Comparison of ENCODE assay signal across 13 cellular contexts in the genomic region with DNA sequence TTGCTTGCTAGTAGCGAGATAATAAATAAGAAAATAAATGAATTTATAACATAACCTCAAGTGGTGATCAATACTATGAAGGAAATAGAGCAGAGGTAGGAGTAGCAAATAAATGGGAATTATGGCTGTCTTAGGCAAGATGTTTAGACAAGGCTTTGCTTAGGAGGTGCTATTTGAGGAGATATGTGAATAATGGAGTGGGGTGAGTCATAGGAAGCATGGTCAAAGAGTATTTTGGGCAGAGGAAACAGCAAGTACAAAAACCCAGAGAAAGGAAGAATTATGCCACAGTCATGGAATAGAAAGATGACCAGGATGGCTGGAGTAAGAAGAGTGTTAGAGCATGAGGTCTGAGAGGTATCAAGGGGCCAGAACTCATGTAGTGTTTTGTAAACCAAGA. TPM values are rescaled to one million over a fixed set of nuclear protein-coding genes. Genes with fewer than 3 reads are reported as not detected.
DNase-seq lines count a peak whose midpoint lies in the region; ATAC-seq, FAIRE-seq and TF ChIP-seq lines count a peak whose summit lies in the region.
"Had no signal": no experiment of that assay in that cellular context is flagged by ENCODE, and none has a peak within 500 bp of the region (broad histone marks: within the 10 kb centered on the region; RNA-seq: fewer than 3 reads in every experiment).

No MANE protein-coding gene starts in this region.

- H2AFZ ChIP-seq in HepG2 (ENCODE audit: low read length) (no peak overlapping the region), H9 (ENCODE audit: low read length) (no peak overlapping the region)
- H2AFZ ChIP-seq: GM23338 had no signal

- H3K4me2 ChIP-seq in HepG2 (ENCODE audit: low read depth, low read length) (no peak overlapping the region), H9 (ENCODE audit: insufficient read depth, insufficient read length, low read length) (no peak overlapping the region)
- H3K4me2 ChIP-seq: GM23338 had no signal

- no peaks in the 10 kb centered on the region for H3K79me1 ChIP-seq in H9 (ENCODE audit: insufficient read depth, low read depth, low read length, poor library complexity, severe bottlenecking)

- H3K4ac ChIP-seq in H9 (ENCODE audit: low read depth, low read length) = no peak overlapping the region

- BruUV-seq in HepG2 (replicated peaks; lab: Mats Ljungman, UMichigan) = no TSS peak

- no peak overlapping the region for H3K27ac Mint-ChIP-seq in H9
- H3K27ac Mint-ChIP-seq: GM23338, T-cell had no signal

- H3K56ac ChIP-seq in H9 (ENCODE audit: insufficient read length, low read depth, low read length) = no peak overlapping the region

- H3K4me3 Mint-ChIP-seq in H9 = no peak overlapping the region
- H3K4me3 Mint-ChIP-seq: GM23338, T-cell had no signal

- no peaks in the 10 kb centered on the region for H3K23me2 ChIP-seq in H9 (ENCODE audit: insufficient read length, low read depth, low read length, poor library complexity, severe bottlenecking)

- no peak overlapping the region for H2BK15ac ChIP-seq in H9 (ENCODE audit: low read depth, low read length)

- no peak overlapping the region for H3K14ac ChIP-seq in H9 (ENCODE audit: insufficient read depth, low read length)

- WGBS in HepG2 (ENCODE audit: low lambda C conversion rate) = 98% methylated on average over 1 of the region's 1 CpG
- WGBS in H9 (ENCODE audit: extremely low coverage, insufficient read length, low lambda C conversion rate) = no CpG with 5 or more reads among the region's 1 CpG

- no peaks in the 10 kb centered on the region for H4K20me1 ChIP-seq in HepG2 (ENCODE audit: insufficient read depth, low read length)
- H4K20me1 ChIP-seq in H9 (ENCODE audit: control insufficient read depth, insufficient read depth, insufficient read length) = no peaks in the 10 kb centered on the region

- TF ChIP-seq POLR2A in NB4 (IDR thresholded peaks at IDR 0.05; ENCODE audit: extremely low read depth, insufficient read length) (no peak), HepG2 (IDR thresholded peaks at IDR 0.05; ENCODE audit: insufficient read depth in 1 of 2, low read depth in 2 of 2, low read length in 2 of 2) (no peak)

- no peak overlapping the region for H3K9ac ChIP-seq in HepG2 (ENCODE audit: insufficient read depth, low read depth, low read length)
- no peak overlapping the region for H3K9ac ChIP-seq in H9 (ENCODE audit: extremely low read depth, insufficient read length, low read length)

- no peak overlapping the region for H2AK5ac ChIP-seq in H9 (ENCODE audit: insufficient read length, low read length)

- H3K18ac ChIP-seq in H9 (ENCODE audit: insufficient read length, low read depth, low read length) = no peak overlapping the region

- H3K9me3 ChIP-seq in HepG2 (ENCODE audit: low read length) (peaks cover 13% of the 10 kb centered on the region), H9 (ENCODE audit: control insufficient read depth, low read depth, low read length) (no peaks in the 10 kb centered on the region)

- no peak overlapping the region for H4K91ac ChIP-seq in H9 (ENCODE audit: insufficient read length, low read depth, low read length)

- TF ChIP-seq EP300 in HepG2 (IDR thresholded peaks at IDR 0.05; ENCODE audit: low read depth in 2 of 2, low read length in 2 of 2) (no peak), HepG2 (CRISPR knock-in tag; IDR thresholded peaks at IDR 0.05; ENCODE audit: borderline replicate concordance) (no peak)

- no peak overlapping the region for H3K27ac ChIP-seq in HepG2 (ENCODE audit: extremely low read length, insufficient read depth, low read length)
- no peak overlapping the region for H3K27ac ChIP-seq in H9 (ENCODE audit: insufficient read length, low read depth, low read length)
- H3K27ac ChIP-seq: cardiac muscle cell had no signal

- CTCF ChIA-PET in HepG2 (lab: Yijun Ruan, JAX; ENCODE audit: low intra/inter-chr PET ratio, low total read pairs) = no interaction called here

- H4K8ac ChIP-seq in H9 (replicated peaks; ENCODE audit: insufficient read length, low read depth, low read length) = no peak overlapping the region

- no peak overlapping the region for H4K5ac ChIP-seq in H9 (ENCODE audit: insufficient read length, low read depth, low read length)

- no peak overlapping the region for H3T11ph ChIP-seq in H9 (ENCODE audit: low read length)

- intact Hi-C loops in HepG2 (cut with micrococcal nuclease; ENCODE audit: unreplicated experiment) = no loop called here

- H3K4me1 ChIP-seq in HepG2 (ENCODE audit: insufficient read depth, low read length) (no peaks in the 10 kb centered on the region), H9 (ENCODE audit: insufficient read depth, low read length) (no peaks in the 10 kb centered on the region)

- H3K79me2 ChIP-seq in HepG2 (ENCODE audit: insufficient read depth, low read length) (no peaks in the 10 kb centered on the region), H9 (ENCODE audit: insufficient read depth, low read length) (no peaks in the 10 kb centered on the region)

- H3K4me3 ChIP-seq in NB4 (ENCODE audit: low read depth, low read length) = no peak overlapping the region
- H3K4me3 ChIP-seq in HepG2 (replicated peaks in 1 of 3; ENCODE audit: insufficient read depth in 1 of 3, low read depth in 2 of 3, low read length in 3 of 3) = no peak overlapping the region
- H3K4me3 ChIP-seq: cardiac muscle cell, GM23338 had no signal

- H3K36me3 ChIP-seq in HepG2 (replicated peaks in 1 of 2; ENCODE audit: control insufficient read depth in 1 of 2, insufficient read depth in 2 of 2, low read length in 2 of 2) = no peaks in the 10 kb centered on the region
- H3K36me3 ChIP-seq: cardiac muscle cell had no signal

- in situ Hi-C loops in HepG2 (cut with HindIII; ENCODE audit: extremely low pct_ligation_motif_present, low pct_unique_long_range_greater_than_20kb) = no loop called here

- no peak overlapping the region for H3K23ac ChIP-seq in H9 (ENCODE audit: insufficient read length, low read depth, low read length)

- H2BK20ac ChIP-seq in H9 (ENCODE audit: low read depth, low read length, poor library complexity, severe bottlenecking) = no peak overlapping the region

- H3K36me3 Mint-ChIP-seq in H9 (ENCODE audit: insufficient read depth in 1 of 3, low read depth in 3 of 3) = peaks cover 0 to 8% (median 3%) of the 10 kb centered on the region in 3 experiments; a peak in 4 of 7 replicates

- ATAC-seq in HepG2 = no peak
- no peak for ATAC-seq in GM21529 (IDR thresholded peaks at IDR 0.05; ENCODE audit: unreplicated experiment)
- ATAC-seq: GM23338, T-cell had no signal

- H3K27me3 Mint-ChIP-seq in H9 (ENCODE audit: low read depth) = no peaks in the 10 kb centered on the region; the same call in 1 of the 2 replicates
- H3K27me3 Mint-ChIP-seq: T-cell had no signal

- no peaks in the 10 kb centered on the region for H3K4me1 Mint-ChIP-seq in H9
- H3K4me1 Mint-ChIP-seq: GM23338 had no signal

- H2BK5ac ChIP-seq in H9 (ENCODE audit: insufficient read length, low read length) = no peak overlapping the region

- no peak overlapping the region for H2BK120ac ChIP-seq in H9 (ENCODE audit: low read depth, low read length, poor library complexity, severe bottlenecking)

- no peak for TF ChIP-seq CTCF in NB4 (IDR thresholded peaks at IDR 0.05; ENCODE audit: low read depth, low read length)
- no peak for TF ChIP-seq CTCF in GM20000 (IDR thresholded peaks at IDR 0.05; ENCODE audit: extremely low read depth, missing control alignments)
- TF ChIP-seq CTCF in HepG2 (CRISPR knock-in tag; IDR thresholded peaks at IDR 0.05) = no peak
- no peak for TF ChIP-seq CTCF in H9 (conservative IDR thresholded peaks at IDR 0.05)

- H3K27me3 ChIP-seq in HepG2 (ENCODE audit: control insufficient read depth in 1 of 2, insufficient read depth in 2 of 2, low read length in 2 of 2) = no peaks in the 10 kb centered on the region
- H3K27me3 ChIP-seq in H9 (ENCODE audit: insufficient read depth, low read length) = no peaks in the 10 kb centered on the region
- H3K27me3 ChIP-seq: cardiac muscle cell had no signal

- no peak for FAIRE-seq in HepG2 (lab: Jason Lieb, UNC)

- peaks cover 0 to 3% of the 10 kb centered on the region in 2 experiments; a peak in 2 of 5 replicates for H3K9me3 Mint-ChIP-seq in H9

- POLR2A ChIA-PET in HepG2 (lab: Yijun Ruan, JAX) = no interaction called here

- no peak overlapping the region for H2BK12ac ChIP-seq in H9 (ENCODE audit: insufficient read length, low read depth, low read length)

- no peak for TF ChIP-seq RAD21 in HepG2 (CRISPR knock-in tag; IDR thresholded peaks at IDR 0.05)

- DNase-seq in GM03348 (ENCODE audit: low spot score) (peak; percentile 58), NB4 (ENCODE audit: low read depth) (peak; percentile 64), dermis blood vessel endothelial cell (peak; percentile 88), pulmonary artery endothelial cell (ENCODE audit: low read depth, low spot score) (peak; percentile 64), GM20000 (ENCODE audit: low spot score) (no peak), HepG2 (ENCODE audit: low spot score) (no peak), H9 (no peak)
- DNase-seq: activated CD8-positive, alpha-beta memory T cell treated with anti-CD3 and anti-CD28 coated beads, Interleukin-2, amount 50 U/mL, for 48 hours; NCI-H526 treated with DMSO at 0.1 percent for 48 hours; T-cell had no signal

RNA-seq across cellular contexts. Expression of a gene that starts 33.5 kb away (rescaled TPM):
- total RNA-seq in dermis blood vessel endothelial cell (42.5 and 66.2 TPM in 2 replicates), pulmonary artery endothelial cell (13.7 and 21.2 TPM in 2 replicates), HepG2 (2016; rRNA removed; fragmentation: Illumina TruSeq; extraction: Trizol) (17.9 and 24.4 TPM in 2 replicates), H9 (2021) (4.2 and 4.3 TPM in 2 replicates)
- 3.0 and 4.7 TPM in 2 replicates for total RNA-seq in HepG2 (2016; cell fraction: cytosol; rRNA removed; fragmentation: Illumina TruSeq; extraction: Trizol; ENCODE audit: low read depth)
- total RNA-seq in HepG2 (2016; cell fraction: insoluble cytoplasmic fraction; rRNA removed; fragmentation: Illumina TruSeq; extraction: Trizol) = 17.0 and 23.7 TPM in 2 replicates
- 8.8 and 9.4 TPM in 2 replicates for total RNA-seq in HepG2 (2016; cell fraction: membrane; rRNA removed; fragmentation: Illumina TruSeq; extraction: Trizol)
- 35.4 and 40.8 TPM in 2 replicates for total RNA-seq in HepG2 (2016; cell fraction: nucleus; rRNA removed; fragmentation: Illumina TruSeq; extraction: Trizol)
- polyA plus RNA-seq in HepG2 (2011; rRNA removed) = 83.4 and 149 TPM in 2 replicates
- polyA plus RNA-seq in HepG2 (2011; cell fraction: cytosol; rRNA removed) = 36.7 and 54.7 TPM in 2 replicates
- polyA plus RNA-seq in HepG2 (2011; cell fraction: nucleus; rRNA removed) = 52.3 and 53.1 TPM in 2 replicates
- polyA plus RNA-seq in HepG2 (2012) = 53.2 and 56.3 TPM in 2 replicates
- 2.8 and 3.7 TPM in 2 replicates for polyA plus RNA-seq in HepG2 (2016; cell fraction: cytosol; fragmentation: Illumina TruSeq; extraction: Trizol; ENCODE audit: low read depth)
- 12.8 and 14.2 TPM in 2 replicates for polyA plus RNA-seq in HepG2 (2016; cell fraction: insoluble cytoplasmic fraction; fragmentation: Illumina TruSeq; extraction: Trizol; ENCODE audit: low read depth)
- polyA plus RNA-seq in HepG2 (2016; cell fraction: membrane; fragmentation: Illumina TruSeq; extraction: Trizol; ENCODE audit: low read depth) = 6.7 and 6.8 TPM in 2 replicates
- polyA plus RNA-seq in HepG2 (2016; cell fraction: nucleus; fragmentation: Illumina TruSeq; extraction: Trizol; ENCODE audit: insufficient read depth, low read depth) = 48.2 and 55.7 TPM in 2 replicates
- polyA minus RNA-seq in HepG2 (2011; rRNA and poly(A)+ RNA removed; ENCODE audit: low replicate concordance) = 24.2 TPM in 1 of 2 replicates, not detected in the other
- polyA minus RNA-seq in HepG2 (2011; cell fraction: cytosol; rRNA and poly(A)+ RNA removed) = 28.9 and 35.4 TPM in 2 replicates
- polyA minus RNA-seq in HepG2 (2011; cell fraction: nucleus; rRNA and poly(A)+ RNA removed) = 42.9 and 52.5 TPM in 2 replicates

Comparison
In these comparisons a context has a peak if more than half of its experiments do, and no peak if none do; other contexts are left out.
1. DNase-seq: peak in GM03348 (single experiment), NB4 (single experiment), dermis blood vessel endothelial cell (single experiment) and pulmonary artery endothelial cell (single experiment); none in GM20000 (single experiment), HepG2 (single experiment) and H9 (single experiment).